ENCODE assay signal across 18 cellular contexts in the genomic region with DNA sequence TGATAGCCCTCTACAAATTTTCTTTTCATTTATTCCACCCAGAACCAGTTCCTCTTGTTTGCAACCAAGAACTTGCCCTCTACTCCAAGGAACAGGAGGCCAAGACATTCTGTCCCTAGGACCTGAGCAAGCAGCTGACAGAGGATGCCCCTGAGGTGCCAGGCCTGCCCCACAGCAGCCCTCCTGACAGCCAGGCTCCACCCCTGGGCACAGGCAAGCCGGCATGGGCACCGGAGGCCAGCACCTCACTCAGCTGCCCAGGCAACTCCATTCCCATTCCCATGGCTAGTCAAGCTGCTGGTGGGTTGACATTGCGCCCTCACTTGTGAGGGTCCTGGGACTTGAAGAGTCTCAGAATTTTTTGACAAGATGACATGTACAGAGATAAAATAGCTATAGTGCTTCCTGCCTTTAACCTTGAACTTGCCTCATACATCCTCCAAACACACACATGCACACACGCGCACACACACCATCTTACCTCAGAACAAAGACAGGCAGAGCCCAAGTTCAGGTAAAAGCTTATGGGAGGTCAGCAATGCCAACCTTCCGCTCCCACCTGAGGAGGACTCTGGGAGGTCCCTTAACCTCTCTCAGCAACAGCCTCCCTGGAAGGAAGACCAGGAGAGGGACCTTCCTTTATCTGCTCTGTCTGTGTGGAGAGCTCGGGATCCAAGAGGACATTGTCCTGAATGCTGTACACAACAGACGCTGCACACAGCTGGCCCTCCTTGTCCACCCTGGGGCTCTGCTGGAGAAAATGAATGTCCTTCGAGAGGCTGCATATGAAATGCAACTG.
DNase-seq lines count a peak whose midpoint lies in the region; ATAC-seq and TF ChIP-seq lines count a peak whose summit lies in the region.
"Had no signal": no experiment of that assay in that cellular context is flagged by ENCODE, and none has a peak within 500 bp of the region (broad histone marks: within the 10 kb centered on the region; RNA-seq: fewer than 3 reads in every experiment).

No MANE protein-coding gene starts in this region.

- peak; percentile 9 for ATAC-seq in upper lobe of right lung
- no peak for ATAC-seq in HG02759 (IDR thresholded peaks at IDR 0.05; ENCODE audit: unreplicated experiment)
- ATAC-seq: GM23338, HepG2 had no signal

- H2BK5ac ChIP-seq in neuronal stem cell (ENCODE audit: low read length), result no peak overlapping the region

- peak overlapping the region; percentile 4 for H4K8ac ChIP-seq in neuronal stem cell (ENCODE audit: low read depth, low read length)

- H2AFZ ChIP-seq in neuronal stem cell (ENCODE audit: low read length), result no peak overlapping the region
- H2AFZ ChIP-seq: GM23338 had no signal

- H3K14ac ChIP-seq in neuronal stem cell (ENCODE audit: low read length), result no peak overlapping the region

- H3K9me3 ChIP-seq in esophagus muscularis mucosa (no peaks in the 10 kb centered on the region), neuronal stem cell (replicated peaks in 1 of 2; ENCODE audit: control insufficient read depth in 2 of 2, insufficient read depth in 1 of 2, low read depth in 1 of 2, low read length in 2 of 2) (no peaks in the 10 kb centered on the region), upper lobe of right lung (no peaks in the 10 kb centered on the region)
- H3K9me3 ChIP-seq: BE2C had no signal

- no peak overlapping the region for H3K23ac ChIP-seq in neuronal stem cell (ENCODE audit: low read depth, low read length, poor library complexity)

- peak; percentile 72 for DNase-seq in esophagus muscularis mucosa (ENCODE audit: extremely low spot score)
- no peak for DNase-seq in neuronal stem cell (ENCODE audit: low spot score)
- no peak for DNase-seq in upper lobe of right lung
- no peak for DNase-seq in NCI-H2171 (lab: John Stamatoyannopoulos, UW)
- DNase-seq in DMS114 treated with DMSO at 0.1 percent for 48 hours (lab: John Stamatoyannopoulos, UW; ENCODE audit: unreplicated experiment), result no peak
- no peak for DNase-seq in NCI-H510A treated with DMSO at 0.1 percent for 48 hours (lab: John Stamatoyannopoulos, UW)
- DNase-seq: ACHN; BE2C; C1 segment of cervical spinal cord; CD4-positive, CD25-positive, alpha-beta regulatory T cell; CD8-positive, alpha-beta memory T cell; COR-L47; DMS 273 treated with DMSO at 0.1 percent for 48 hours; HCEC 1CT; HFFc6 had no signal

- H3K27ac ChIP-seq in esophagus muscularis mucosa (replicated peaks in 1 of 4) (no peak overlapping the region), neuronal stem cell (replicated peaks; ENCODE audit: low read length) (no peak overlapping the region), upper lobe of right lung (no peak overlapping the region)

- no peak for TF ChIP-seq EP300 in esophagus muscularis mucosa (IDR thresholded peaks at IDR 0.05)

- peak overlapping the region; percentile 86 for H3K18ac ChIP-seq in neuronal stem cell (ENCODE audit: low read length)

- no peak overlapping the region for H3K9ac ChIP-seq in neuronal stem cell (ENCODE audit: low read depth, low read length, poor library complexity)

- no peak overlapping the region for H4K91ac ChIP-seq in neuronal stem cell (ENCODE audit: low read depth, low read length, poor library complexity)

- intact Hi-C loops in esophagus muscularis mucosa (cut with DNase I), result no loop called here
- intact Hi-C loops in upper lobe of right lung (cut with DNase I), result no loop called here

- H3K4me3 ChIP-seq in esophagus muscularis mucosa (no peak overlapping the region), neuronal stem cell (ENCODE audit: low read length in 2 of 2) (no peak overlapping the region), upper lobe of right lung (no peak overlapping the region)
- H3K4me3 ChIP-seq: GM23338 had no signal

- H3K4me1 ChIP-seq in esophagus muscularis mucosa (no peaks in the 10 kb centered on the region), neuronal stem cell (ENCODE audit: control insufficient read depth in 2 of 2, insufficient read depth in 1 of 2, low read depth in 1 of 2, low read length in 2 of 2) (peaks cover 2 to 4% of the 10 kb centered on the region in 2 donors), upper lobe of right lung (no peaks in the 10 kb centered on the region)
- H3K4me1 ChIP-seq: BE2C had no signal

- H3K27me3 ChIP-seq in esophagus muscularis mucosa (no peaks in the 10 kb centered on the region), neuronal stem cell (ENCODE audit: control insufficient read depth in 3 of 3, insufficient read depth in 3 of 3, low read depth in 1 of 3, low read length in 3 of 3) (peaks cover 0 to 9% (median 0%) of the 10 kb centered on the region in 3 experiments), upper lobe of right lung (no peaks in the 10 kb centered on the region)
- H3K27me3 ChIP-seq: BE2C had no signal

- no peak overlapping the region for H3K4me2 ChIP-seq in neuronal stem cell (ENCODE audit: insufficient read depth, low read length, poor library complexity, severe bottlenecking)
- H3K4me2 ChIP-seq: GM23338 had no signal

- H2BK120ac ChIP-seq in neuronal stem cell (ENCODE audit: low read depth, low read length), result no peak overlapping the region

- no peaks in the 10 kb centered on the region for H3K79me1 ChIP-seq in neuronal stem cell (ENCODE audit: low read depth, low read length)

- TF ChIP-seq POLR2A in esophagus muscularis mucosa (IDR thresholded peaks at IDR 0.05; ENCODE audit: low read depth), result no peak

- no peaks in the 10 kb centered on the region for H3K36me3 ChIP-seq in esophagus muscularis mucosa
- H3K36me3 ChIP-seq in neuronal stem cell (replicated peaks in 1 of 2; ENCODE audit: control insufficient read depth in 2 of 2, insufficient read depth in 2 of 2, low read length in 2 of 2), result no peaks in the 10 kb centered on the region
- no peaks in the 10 kb centered on the region for H3K36me3 ChIP-seq in upper lobe of right lung
- H3K36me3 ChIP-seq: BE2C had no signal

- H2AK5ac ChIP-seq in neuronal stem cell (ENCODE audit: low read depth, low read length), result peak overlapping the region; percentile 90

- H3K4ac ChIP-seq in neuronal stem cell (ENCODE audit: low read length), result no peak overlapping the region

- H2BK15ac ChIP-seq in neuronal stem cell (ENCODE audit: low read length), result peak overlapping the region; percentile 3

- 88% methylated on average over 9 of the region's 9 CpGs for WGBS in esophagus muscularis mucosa
- no CpG with 5 or more reads among the region's 9 CpGs for WGBS in neuronal stem cell (ENCODE audit: extremely low coverage in 2 of 2, insufficient read length in 2 of 2, insufficient replicate concordance in 1 of 2), 2 donors

- H2BK12ac ChIP-seq in neuronal stem cell (ENCODE audit: low read length), result no peak overlapping the region

- TF ChIP-seq CTCF in esophagus muscularis mucosa (IDR thresholded peaks at IDR 0.05) (no peak), upper lobe of right lung (IDR thresholded peaks at IDR 0.05) (no peak)
